In the genomic region with DNA sequence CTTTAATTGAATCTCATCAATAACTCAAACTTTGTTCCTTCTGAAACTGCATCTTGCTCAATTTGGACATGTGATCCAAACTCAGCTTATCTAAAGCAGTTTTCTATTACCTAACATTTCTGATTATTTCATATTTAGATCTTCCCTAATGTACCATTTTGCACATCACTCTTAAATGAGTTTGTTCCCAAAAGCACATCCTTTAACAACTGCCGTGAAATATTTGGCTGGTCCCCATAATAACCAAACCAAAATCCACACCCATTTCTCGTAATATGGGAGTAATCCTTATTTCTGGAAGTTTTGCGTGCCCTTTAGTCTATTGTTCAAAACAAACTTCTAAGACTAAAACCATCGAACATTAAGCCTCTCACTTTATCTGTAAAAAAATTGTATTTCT, we compare ENCODE assay signal across 7 cellular contexts.
"Had no signal": no experiment of that assay in that cellular context is flagged by ENCODE, and none has a peak within 500 bp of the region (broad histone marks: within the 10 kb centered on the region; RNA-seq: fewer than 3 reads in every experiment).

No MANE protein-coding gene starts in this region.

- FAIRE-seq: HepG2 had no signal

- DNase-seq: GM23248, GOT3, H7, HFFc6, KBM-7 had no signal

- ATAC-seq: HCT116, HepG2 had no signal
